Comparison of ENCODE assay signal across 11 cellular contexts in the genomic region with DNA sequence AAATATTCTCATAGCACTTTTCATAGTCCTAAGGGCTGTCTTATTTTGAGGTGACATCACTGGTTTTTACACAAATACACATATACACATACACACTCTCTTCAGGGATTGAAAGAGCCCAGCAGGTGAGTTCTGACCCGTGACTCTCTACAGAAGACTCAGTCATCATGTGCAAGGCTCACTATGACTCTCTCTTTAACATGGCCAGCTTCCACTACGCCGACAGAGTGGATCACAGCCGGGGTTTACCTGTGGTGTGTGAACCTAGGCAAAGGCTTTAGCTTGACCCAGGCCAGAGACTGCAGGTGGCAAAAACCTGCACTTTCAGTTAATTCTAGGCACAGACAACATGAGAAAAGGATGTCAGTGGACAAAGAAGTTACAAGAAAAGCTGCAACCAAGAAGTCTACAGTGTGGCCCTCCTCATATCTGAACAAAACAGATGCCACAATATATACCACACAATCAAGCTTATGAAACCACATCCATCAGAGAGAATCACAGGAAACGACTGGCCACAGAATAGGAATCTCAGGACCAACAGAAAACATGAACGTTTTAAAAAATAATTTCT. TPM values are rescaled to one million over a fixed set of nuclear protein-coding genes. Genes with fewer than 3 reads are reported as not detected.
A peak's percentile ranks its signal among the peaks of the same experiment; 100 is the strongest.
DNase-seq lines count a peak whose midpoint lies in the region; ATAC-seq, FAIRE-seq and TF ChIP-seq lines count a peak whose summit lies in the region.
"Had no signal": no experiment of that assay in that cellular context is flagged by ENCODE, and none has a peak within 500 bp of the region (broad histone marks: within the 10 kb centered on the region; RNA-seq: fewer than 3 reads in every experiment).

No MANE protein-coding gene starts in this region.

- H3K9me3 ChIP-seq in H1 (ENCODE audit: insufficient read depth in 2 of 2, low read depth in 1 of 2, low read length in 1 of 2) (no peaks in the 10 kb centered on the region), SJCRH30 (replicated peaks) (no peaks in the 10 kb centered on the region)

- H3K79me2 ChIP-seq in H1 (ENCODE audit: control insufficient read depth in 1 of 2, insufficient read depth in 2 of 2, low read length in 2 of 2): no peaks in the 10 kb centered on the region

- H3K9ac ChIP-seq in H1 (replicated peaks in 1 of 4; ENCODE audit: extremely low read depth in 1 of 4, low read depth in 3 of 4, low read length in 3 of 4): no peak overlapping the region

- H2BK15ac ChIP-seq in H1 (ENCODE audit: low read length): no peak overlapping the region

- TF ChIP-seq POLR2A in H1 (IDR thresholded peaks at IDR 0.05; ENCODE audit: control extremely low read depth in 1 of 2, low read depth in 2 of 2, low read length in 2 of 2): no peak

- H2BK5ac ChIP-seq in H1 (ENCODE audit: low read depth, low read length): no peak overlapping the region

- no peak overlapping the region for H3K23ac ChIP-seq in H1 (ENCODE audit: insufficient read length)

- POLR2A ChIA-PET in H1 (lab: Charles Lee; ENCODE audit: partially characterized antibody) (interaction anchor here (0.7 kb wide), 1 partner anchor 55 kb away, joined by 3 read pairs; no protein-coding TSS in a partner anchor), RWPE1 (lab: Yijun Ruan, JAX; ENCODE audit: low non-redundant PET) (no interaction called here)

- H3K4me1 ChIP-seq in H1 (replicated peaks in 1 of 4; ENCODE audit: control insufficient read depth in 3 of 4, insufficient read depth in 4 of 4, low read length in 3 of 4) (peaks cover 17 to 38% (median 23%) of the 10 kb centered on the region in 4 experiments), SJCRH30 (peaks cover 7% of the 10 kb centered on the region)

- peaks cover 7% of the 10 kb centered on the region for H3K23me2 ChIP-seq in H1 (ENCODE audit: low read depth, low read length)

- peaks cover 22% of the 10 kb centered on the region for H3K36me3 Mint-ChIP-seq in T-helper 1 cell treated with Interleukin-12 subunit alpha and Interleukin-12 subunit beta and Interleukin-4 antibody, amounts not matched to agents 30 μg/mL and 1 μg/mL, for 36 hours (ENCODE audit: low read depth)

- peak overlapping the region; percentile 87 for H3K27ac Mint-ChIP-seq in T-helper 1 cell treated with Interleukin-12 subunit alpha and Interleukin-12 subunit beta and Interleukin-4 antibody, amounts not matched to agents 30 μg/mL and 1 μg/mL, for 36 hours

- H3K27me3 ChIP-seq in H1 (replicated peaks in 1 of 4; ENCODE audit: control insufficient read depth in 3 of 4, extremely low read depth in 1 of 4, insufficient read depth in 3 of 4, low read length in 3 of 4) (peaks cover 0 to 3% (median 0%) of the 10 kb centered on the region in 4 experiments; a peak in 1 of 7 replicates), SJCRH30 (no peaks in the 10 kb centered on the region)

- peaks cover 0 to 19% of the 10 kb centered on the region in 2 experiments for H4K20me1 ChIP-seq in H1 (replicated peaks in 1 of 2; ENCODE audit: control insufficient read depth in 1 of 2, insufficient read depth in 2 of 2, low read length in 2 of 2)

- H4K5ac ChIP-seq in H1 (ENCODE audit: insufficient read length, low read depth, low read length): no peak overlapping the region

- CTCF ChIA-PET in H1 (lab: Charles Lee; ENCODE audit: partially characterized antibody) (interaction anchor here (0.6 to 2.8 kb wide), 9 partner anchors 9 to 308 kb away, joined by 3 to 12 read pairs (median 3); no protein-coding TSS in a partner anchor), RWPE1 (lab: Yijun Ruan, JAX) (no interaction called here)

- no peak overlapping the region for H2BK120ac ChIP-seq in H1 (replicated peaks; ENCODE audit: low read depth, low read length)

- H3K36me3 ChIP-seq in H1 (ENCODE audit: control insufficient read depth in 2 of 4, insufficient read depth in 4 of 4, low read length in 3 of 4): no peaks in the 10 kb centered on the region
- H3K36me3 ChIP-seq in SJCRH30: no peaks in the 10 kb centered on the region

- H2AK5ac ChIP-seq in H1 (ENCODE audit: low read depth, low read length): no peak overlapping the region

- no peak for FAIRE-seq in H1 (lab: Jason Lieb, UNC)

- H3K4me3 ChIP-seq in H1 (ENCODE audit: extremely low read depth in 1 of 4, insufficient read depth in 2 of 4, low read depth in 3 of 4, low read length in 4 of 4): no peak overlapping the region
- no peak overlapping the region for H3K4me3 ChIP-seq in SJCRH30

- H3K18ac ChIP-seq in H1 (ENCODE audit: extremely low read depth, low read length): no peak overlapping the region

- peak overlapping the region; percentile 48 for H3K4ac ChIP-seq in H1 (replicated peaks; ENCODE audit: insufficient read length, low read depth, low read length)

- no peak overlapping the region for H3K14ac ChIP-seq in H1 (ENCODE audit: insufficient read length)

- peak; percentile 37 for ATAC-seq in GM21825 (IDR thresholded peaks at IDR 0.05; ENCODE audit: unreplicated experiment)

- no peaks in the 10 kb centered on the region for H3K27me3 Mint-ChIP-seq in T-helper 1 cell treated with Interleukin-12 subunit alpha and Interleukin-12 subunit beta and Interleukin-4 antibody, amounts not matched to agents 30 μg/mL and 1 μg/mL, for 36 hours (ENCODE audit: low read depth)

- H2BK12ac ChIP-seq in H1 (ENCODE audit: low read depth, low read length): no peak overlapping the region

- TF ChIP-seq EP300 in H1 (IDR thresholded peaks at IDR 0.05; ENCODE audit: borderline replicate concordance in 1 of 2, low read depth in 2 of 2, low read length in 2 of 2): no peak

- WGBS in H1 (ENCODE audit: extremely low coverage in 1 of 2, insufficient coverage in 1 of 2, insufficient read length in 1 of 2, insufficient replicate concordance in 2 of 2, low coverage in 1 of 2, low lambda C conversion rate in 2 of 2, missing lambda C conversion rate in 1 of 2), 2 experiments: 87% methylated on average over 6 of the region's 6 CpGs; no CpG with 5 or more reads in 1 of the 2 experiments

- H3K56ac ChIP-seq in H1 (replicated peaks; ENCODE audit: insufficient read length, low read depth, low read length): no peak overlapping the region

- TF ChIP-seq RAD21 in H1 (IDR thresholded peaks at IDR 0.05 in 1 of 2, conservative IDR thresholded peaks at IDR 0.05 in 1 of 2; ENCODE audit: low read depth in 2 of 2, low read length in 2 of 2): no peak

- H4K8ac ChIP-seq in H1 (ENCODE audit: extremely low read depth, insufficient read depth, low read length): no peak overlapping the region

- peak overlapping the region; percentile 48 for H3K4me3 Mint-ChIP-seq in T-helper 1 cell treated with Interleukin-12 subunit alpha and Interleukin-12 subunit beta and Interleukin-4 antibody, amounts not matched to agents 30 μg/mL and 1 μg/mL, for 36 hours

- no peaks in the 10 kb centered on the region for H3K9me3 Mint-ChIP-seq in T-helper 1 cell treated with Interleukin-12 subunit alpha and Interleukin-12 subunit beta and Interleukin-4 antibody, amounts not matched to agents 30 μg/mL and 1 μg/mL, for 36 hours

- H3K79me1 ChIP-seq in H1 (ENCODE audit: low read depth, low read length): no peaks in the 10 kb centered on the region

- H3K27ac ChIP-seq in H1 (ENCODE audit: low read depth, low read length): no peak overlapping the region
- H3K27ac ChIP-seq in RWPE1: no peak overlapping the region
- H3K27ac ChIP-seq in SJCRH30: no peak overlapping the region

- H4K91ac ChIP-seq in H1 (replicated peaks; ENCODE audit: insufficient read length, low read length): no peak overlapping the region

- peaks cover 74% of the 10 kb centered on the region for H3K4me1 Mint-ChIP-seq in T-helper 1 cell treated with Interleukin-12 subunit alpha and Interleukin-12 subunit beta and Interleukin-4 antibody, amounts not matched to agents 30 μg/mL and 1 μg/mL, for 36 hours (ENCODE audit: low read depth)

- H3K4me2 ChIP-seq in H1 (ENCODE audit: insufficient read depth in 1 of 2, low read depth in 2 of 2, low read length in 2 of 2): peak overlapping the region in 1 of 2 experiments; percentile 88; a peak in 1 of 4 replicates

- DNase-seq in CMK (ENCODE audit: low read depth): peak; percentile 61
- no peak for DNase-seq in H1 (ENCODE audit: low read depth in 1 of 2, low spot score in 2 of 2)
- no peak for DNase-seq in AG20443 (ENCODE audit: low spot score)
- DNase-seq in RWPE1 (ENCODE audit: low spot score): no peak
- DNase-seq in SKM-1 (lab: John Stamatoyannopoulos, UW; ENCODE audit: unreplicated experiment): no peak
- DNase-seq in SJCRH30: no peak
- DNase-seq: activated effector memory CD4-positive, alpha-beta T cell treated with Interleukin-2 at 50 U/mL for 16 hours; NCI-H187; SHP77 treated with DMSO at 0.1 percent for 48 hours had no signal

- H2AFZ ChIP-seq in H1 (ENCODE audit: low read length): no peak overlapping the region

- TF ChIP-seq CTCF in H1 (IDR thresholded peaks at IDR 0.05; ENCODE audit: control extremely low read depth in 1 of 3, insufficient read depth in 1 of 3, low read depth in 1 of 3, low read length in 3 of 3) (no peak), RWPE1 (conservative IDR thresholded peaks at IDR 0.05; ENCODE audit: low read depth) (no peak)

- no peak overlapping the region for H2BK20ac ChIP-seq in H1 (ENCODE audit: low read length)

TF ChIP-seq in H1, 55 proteins besides CTCF, POLR2A, EP300 and RAD21 (continues in another document):
- TF ChIP-seq HDAC2 (IDR thresholded peaks at IDR 0.05; ENCODE audit: borderline replicate concordance in 1 of 2, low read depth in 2 of 2, low read length in 2 of 2) (no peak), EZH2 (IDR thresholded peaks at IDR 0.05; ENCODE audit: low read depth, low read length, severe bottlenecking) (no peak), JUND (IDR thresholded peaks at IDR 0.05; ENCODE audit: low read length) (no peak), CHD1 (IDR thresholded peaks at IDR 0.05; ENCODE audit: low read depth, low read length) (no peak), TCF12 (IDR thresholded peaks at IDR 0.05; ENCODE audit: low read depth, low read length) (no peak), POLR2AphosphoS5 (IDR thresholded peaks at IDR 0.05; ENCODE audit: low read depth, low read length) (no peak), SP1 (IDR thresholded peaks at IDR 0.05; ENCODE audit: low read depth, low read length) (no peak), GTF2F1 (IDR thresholded peaks at IDR 0.05; ENCODE audit: borderline replicate concordance, low read depth, low read length) (no peak)

RNA-seq across cellular contexts. Expression of gene CYTH1, which starts 56.5 kb away (rescaled TPM):
- 14.7 and 14.8 TPM in 2 replicates for total RNA-seq in H1 (2021; fragmentation: NEBNext Ultra II Directional; extraction: Animal tissue kit (Norgen Biotek cat#: 25700))
- 12.8 and 13.8 TPM in 2 replicates for polyA plus RNA-seq in H1 (2011; rRNA removed)
- 14.2 TPM for polyA plus RNA-seq in H1 (2011; cell fraction: cytosol; rRNA removed)
- polyA plus RNA-seq in H1 (2011; cell fraction: nucleus; rRNA removed): 40.9 TPM
- 10.4 to 15.6 TPM (median 10.9 TPM) in 4 replicates for polyA plus RNA-seq in H1 (2012, experiment 1 of 2)
- 4.7 TPM for polyA plus RNA-seq in H1 (2012, experiment 2 of 2)
- polyA plus RNA-seq in H1 (2013, experiment 1 of 2): 9.9 TPM
- polyA plus RNA-seq in H1 (2013, experiment 2 of 2): 9.8 TPM
- 16.3 and 17.5 TPM in 2 replicates for polyA minus RNA-seq in H1 (2011; rRNA and poly(A)+ RNA removed)
- polyA minus RNA-seq in H1 (2011; cell fraction: cytosol; rRNA and poly(A)+ RNA removed): 12.4 TPM
- polyA minus RNA-seq in H1 (2011; cell fraction: nucleus; rRNA and poly(A)+ RNA removed): 20.9 TPM
- 29.1 and 34.0 TPM in 2 replicates for total RNA-seq in SJCRH30 (2014; rRNA removed; shearing (Covaris generic))
